ENCODE assay signal across 26 cellular contexts in the genomic region with DNA sequence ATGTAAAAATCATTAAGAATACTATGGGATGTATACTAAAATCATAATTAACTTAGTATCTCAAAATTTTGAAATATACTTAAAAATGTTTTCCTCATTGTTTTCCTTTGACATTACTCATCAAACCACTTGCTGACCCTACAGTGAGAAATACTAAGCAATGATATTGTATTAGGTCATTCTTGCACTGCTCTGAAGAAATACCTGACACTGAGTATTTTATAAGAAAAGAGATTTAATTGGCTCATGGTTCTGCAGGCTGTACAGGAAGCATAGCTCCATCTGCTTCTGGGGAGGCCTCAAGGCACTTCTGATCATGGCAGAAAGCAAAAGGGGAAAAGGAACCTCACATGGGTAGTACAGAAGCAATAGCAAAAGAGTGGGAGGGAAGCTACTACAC.
DNase-seq lines count a peak whose midpoint lies in the region; ATAC-seq, FAIRE-seq and TF ChIP-seq lines count a peak whose summit lies in the region.
"Had no signal": no experiment of that assay in that cellular context is flagged by ENCODE, and none has a peak within 500 bp of the region (broad histone marks: within the 10 kb centered on the region; RNA-seq: fewer than 3 reads in every experiment).

No MANE protein-coding gene starts in this region.

- H3K79me2 ChIP-seq in GM23338 (replicated peaks; ENCODE audit: insufficient read depth) = no peaks in the 10 kb centered on the region

- DNase-seq in ELR (ENCODE audit: low read depth) = peak; percentile 37
- DNase-seq in NCI-H524 (lab: John Stamatoyannopoulos, UW) = peak; percentile 74 to 77
- peak; percentile 34 for DNase-seq in brain microvascular endothelial cell
- peak; percentile 28 for DNase-seq in kidney epithelial cell (ENCODE audit: low read depth)
- DNase-seq in GM19239 (ENCODE audit: insufficient read length, low spot score) = no peak
- no peak for DNase-seq in T-helper 2 cell treated with Interferon-gamma antibody and Interleukin-4, amounts not matched to agents 5 μg/mL and 100 μg/mL, for 36 hours (ENCODE audit: low spot score)
- no peak for DNase-seq in GM23338 (ENCODE audit: low spot score)
- DNase-seq: activated CD4-positive, alpha-beta T cell treated with anti-CD3 and anti-CD28 coated beads, Interleukin-2, amount 10 ng/mL, durations not matched to agents 7 days and 5 days; activated CD8-positive, alpha-beta memory T cell treated with anti-CD3 and anti-CD28 coated beads, Interleukin-2, amount 50 U/mL, for 4 hours; body of pancreas; C1 segment of cervical spinal cord; Calu3; cortex of kidney; H7; immature natural killer cell; mucosa of descending colon; NCI-H1694 treated with DMSO at 0.1 percent for 48 hours; NCI-H2227 treated with DMSO at 0.1 percent for 48 hours; SJCRH30; stimulated activated CD4-positive, alpha-beta T cell treated with anti-CD3 and anti-CD28 coated beads, Interleukin-1b, Interleukin-23, amount 100 ng/mL, for 48 hours had no signal

- in situ Hi-C loops in brain microvascular endothelial cell (cut with HindIII; ENCODE audit: low pct_ligation_motif_present, low sequenced_read_pairs) = no loop called here

- peaks cover 25% of the 10 kb centered on the region for H3K9me3 Mint-ChIP-seq in T-helper 2 cell treated with Interferon-gamma antibody and Interleukin-4, amounts not matched to agents 5 μg/mL and 100 μg/mL, for 36 hours
- H3K9me3 Mint-ChIP-seq in GM23338 = no peaks in the 10 kb centered on the region; the same call in 2 of the 3 replicates

- H3K27me3 ChIP-seq in brain microvascular endothelial cell (replicated peaks) = no peaks in the 10 kb centered on the region
- H3K27me3 ChIP-seq in kidney epithelial cell (ENCODE audit: control insufficient read depth, insufficient read depth, low read length) = no peaks in the 10 kb centered on the region
- no peaks in the 10 kb centered on the region for H3K27me3 ChIP-seq in GM23338 (ENCODE audit: insufficient read depth)
- H3K27me3 ChIP-seq: body of pancreas, SJCRH30 had no signal

- no peak overlapping the region for H3K4me2 ChIP-seq in GM23338
- H3K4me2 ChIP-seq: KMS-11 had no signal

- H3K27ac Mint-ChIP-seq in T-helper 2 cell treated with Interferon-gamma antibody and Interleukin-4, amounts not matched to agents 5 μg/mL and 100 μg/mL, for 36 hours = no peak overlapping the region
- H3K27ac Mint-ChIP-seq in GM23338 = no peak overlapping the region
- H3K27ac Mint-ChIP-seq: activated CD4-positive, alpha-beta T cell treated with anti-CD3 and anti-CD28 coated beads, Interleukin-2, amount 10 ng/mL, durations not matched to agents 7 days and 5 days; activated naive CD8-positive, alpha-beta T cell; activated T-helper 17 cell treated with anti-CD3 and anti-CD28 coated beads, Interleukin-2, amount 50 U/mL, for 72 hours; immature natural killer cell had no signal

- FAIRE-seq in GM19239 (lab: Jason Lieb, UNC) = no peak
- FAIRE-seq: urothelium cell line had no signal

- H3K36me3 ChIP-seq in brain microvascular endothelial cell (replicated peaks) (no peaks in the 10 kb centered on the region), kidney epithelial cell (ENCODE audit: control insufficient read depth, insufficient read depth, low read length) (no peaks in the 10 kb centered on the region), GM23338 (ENCODE audit: insufficient read depth) (no peaks in the 10 kb centered on the region)
- H3K36me3 ChIP-seq: prostate gland, SJCRH30 had no signal

- no peaks in the 10 kb centered on the region for H3K4me1 ChIP-seq in GM23338 (ENCODE audit: insufficient read depth)
- H3K4me1 ChIP-seq: body of pancreas, prostate gland, SJCRH30 had no signal

- H4K20me1 ChIP-seq in GM23338 (replicated peaks; ENCODE audit: insufficient read depth) = no peaks in the 10 kb centered on the region

- no peak overlapping the region for H3K4me3 Mint-ChIP-seq in T-helper 2 cell treated with Interferon-gamma antibody and Interleukin-4, amounts not matched to agents 5 μg/mL and 100 μg/mL, for 36 hours
- H3K4me3 Mint-ChIP-seq in GM23338 = no peak overlapping the region
- H3K4me3 Mint-ChIP-seq: activated CD4-positive, alpha-beta T cell treated with anti-CD3 and anti-CD28 coated beads, Interleukin-2, amount 10 ng/mL, durations not matched to agents 7 days and 5 days; activated naive CD8-positive, alpha-beta T cell; activated T-helper 17 cell treated with anti-CD3 and anti-CD28 coated beads, Interleukin-2, amount 50 U/mL, for 72 hours; immature natural killer cell had no signal

- no peaks in the 10 kb centered on the region for H3K27me3 Mint-ChIP-seq in T-helper 2 cell treated with Interferon-gamma antibody and Interleukin-4, amounts not matched to agents 5 μg/mL and 100 μg/mL, for 36 hours (ENCODE audit: low read depth)
- peaks cover 2% of the 10 kb centered on the region for H3K27me3 Mint-ChIP-seq in GM23338 (ENCODE audit: insufficient read depth, low read depth, poor library complexity)
- H3K27me3 Mint-ChIP-seq: activated CD4-positive, alpha-beta T cell treated with anti-CD3 and anti-CD28 coated beads, Interleukin-2, amount 10 ng/mL, durations not matched to agents 7 days and 5 days; activated naive CD8-positive, alpha-beta T cell; activated T-helper 17 cell treated with anti-CD3 and anti-CD28 coated beads, Interleukin-2, amount 50 U/mL, for 72 hours had no signal

- H3K36me3 Mint-ChIP-seq in T-helper 2 cell treated with Interferon-gamma antibody and Interleukin-4, amounts not matched to agents 5 μg/mL and 100 μg/mL, for 36 hours (ENCODE audit: low read depth) = no peaks in the 10 kb centered on the region
- H3K36me3 Mint-ChIP-seq in GM23338 (ENCODE audit: low read depth) = no peaks in the 10 kb centered on the region
- H3K36me3 Mint-ChIP-seq: activated naive CD8-positive, alpha-beta T cell; immature natural killer cell had no signal

- H3K27ac ChIP-seq in brain microvascular endothelial cell = no peak overlapping the region
- H3K27ac ChIP-seq in GM23338 (ENCODE audit: low read depth) = no peak overlapping the region
- H3K27ac ChIP-seq: body of pancreas, KMS-11, prostate gland, SJCRH30 had no signal

- H2AFZ ChIP-seq in GM23338 = no peak overlapping the region

- ATAC-seq in HG03196 (IDR thresholded peaks at IDR 0.05; ENCODE audit: unreplicated experiment) (no peak), GM23338 (no peak)
- ATAC-seq: activated T-helper 17 cell treated with anti-CD3 and anti-CD28 coated beads, Interleukin-2, amount 50 U/mL, for 72 hours; body of pancreas; mucosa of descending colon had no signal

- H3F3A ChIP-seq in GM23338 (replicated peaks; ENCODE audit: low read depth) = no peaks in the 10 kb centered on the region

- no peaks in the 10 kb centered on the region for H3K4me1 Mint-ChIP-seq in T-helper 2 cell treated with Interferon-gamma antibody and Interleukin-4, amounts not matched to agents 5 μg/mL and 100 μg/mL, for 36 hours (ENCODE audit: low read depth)
- no peaks in the 10 kb centered on the region for H3K4me1 Mint-ChIP-seq in GM23338
- H3K4me1 Mint-ChIP-seq: activated CD4-positive, alpha-beta T cell treated with anti-CD3 and anti-CD28 coated beads, Interleukin-2, amount 10 ng/mL, durations not matched to agents 7 days and 5 days; activated T-helper 17 cell treated with anti-CD3 and anti-CD28 coated beads, Interleukin-2, amount 50 U/mL, for 72 hours; immature natural killer cell had no signal

- no peak for TF ChIP-seq CTCF in brain microvascular endothelial cell (IDR thresholded peaks at IDR 0.05; ENCODE audit: low read depth, low read length, missing control alignments)
- TF ChIP-seq CTCF in kidney epithelial cell (IDR thresholded peaks at IDR 0.05; ENCODE audit: insufficient read depth, low read length, poor library complexity, severe bottlenecking) = no peak
- no peak for TF ChIP-seq CTCF in GM23338 (conservative IDR thresholded peaks at IDR 0.05; ENCODE audit: low read depth in 2 of 2)

- no peaks in the 10 kb centered on the region; the same call in 1 of the 2 replicates for H3K9me2 ChIP-seq in GM23338 (ENCODE audit: insufficient read depth)

- H3K4me3 ChIP-seq in brain microvascular endothelial cell (ENCODE audit: low read depth, low read length) = no peak overlapping the region
- no peak overlapping the region for H3K4me3 ChIP-seq in kidney epithelial cell (ENCODE audit: low read depth, low read length)
- H3K4me3 ChIP-seq in GM23338 = no peak overlapping the region
- H3K4me3 ChIP-seq: body of pancreas, mucosa of descending colon, prostate gland, SJCRH30 had no signal

TF ChIP-seq in GM23338, 12 proteins besides CTCF, POLR2A, EP300 and RAD21:
- TF ChIP-seq ZNF114 (CRISPR knock-in tag; IDR thresholded peaks at IDR 0.05) (no peak), CREB1 (CRISPR knock-in tag; IDR thresholded peaks at IDR 0.05; ENCODE audit: low read depth) (no peak), NANOG (IDR thresholded peaks at IDR 0.05; ENCODE audit: borderline replicate concordance) (no peak), STAT1 (IDR thresholded peaks at IDR 0.05; ENCODE audit: unreplicated experiment) (no peak), EZH2 (IDR thresholded peaks at IDR 0.05; ENCODE audit: low read depth, unreplicated experiment) (no peak), EZH2phosphoT487 (IDR thresholded peaks at IDR 0.05; ENCODE audit: unreplicated experiment) (no peak), POLR2AphosphoS5 (IDR thresholded peaks at IDR 0.05; ENCODE audit: low read depth) (no peak), JUNB (IDR thresholded peaks at IDR 0.05; ENCODE audit: unreplicated experiment) (no peak)
- TF ChIP-seq, protein P1, sequence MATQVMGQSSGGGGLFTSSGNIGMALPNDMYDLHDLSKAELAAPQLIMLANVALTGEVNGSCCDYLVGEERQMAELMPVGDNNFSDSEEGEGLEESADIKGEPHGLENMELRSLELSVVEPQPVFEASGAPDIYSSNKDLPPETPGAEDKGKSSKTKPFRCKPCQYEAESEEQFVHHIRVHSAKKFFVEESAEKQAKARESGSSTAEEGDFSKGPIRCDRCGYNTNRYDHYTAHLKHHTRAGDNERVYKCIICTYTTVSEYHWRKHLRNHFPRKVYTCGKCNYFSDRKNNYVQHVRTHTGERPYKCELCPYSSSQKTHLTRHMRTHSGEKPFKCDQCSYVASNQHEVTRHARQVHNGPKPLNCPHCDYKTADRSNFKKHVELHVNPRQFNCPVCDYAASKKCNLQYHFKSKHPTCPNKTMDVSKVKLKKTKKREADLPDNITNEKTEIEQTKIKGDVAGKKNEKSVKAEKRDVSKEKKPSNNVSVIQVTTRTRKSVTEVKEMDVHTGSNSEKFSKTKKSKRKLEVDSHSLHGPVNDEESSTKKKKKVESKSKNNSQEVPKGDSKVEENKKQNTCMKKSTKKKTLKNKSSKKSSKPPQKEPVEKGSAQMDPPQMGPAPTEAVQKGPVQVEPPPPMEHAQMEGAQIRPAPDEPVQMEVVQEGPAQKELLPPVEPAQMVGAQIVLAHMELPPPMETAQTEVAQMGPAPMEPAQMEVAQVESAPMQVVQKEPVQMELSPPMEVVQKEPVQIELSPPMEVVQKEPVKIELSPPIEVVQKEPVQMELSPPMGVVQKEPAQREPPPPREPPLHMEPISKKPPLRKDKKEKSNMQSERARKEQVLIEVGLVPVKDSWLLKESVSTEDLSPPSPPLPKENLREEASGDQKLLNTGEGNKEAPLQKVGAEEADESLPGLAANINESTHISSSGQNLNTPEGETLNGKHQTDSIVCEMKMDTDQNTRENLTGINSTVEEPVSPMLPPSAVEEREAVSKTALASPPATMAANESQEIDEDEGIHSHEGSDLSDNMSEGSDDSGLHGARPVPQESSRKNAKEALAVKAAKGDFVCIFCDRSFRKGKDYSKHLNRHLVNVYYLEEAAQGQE (IDR thresholded peaks at IDR 0.05; ENCODE audit: unreplicated experiment) = no peak

Comparison
In these comparisons a context has a peak if more than half of its experiments do, and no peak if none do; other contexts are left out.
1. DNase-seq: peak in ELR (single experiment), NCI-H524 (2 of 2), brain microvascular endothelial cell (single experiment) and kidney epithelial cell (single experiment); none in GM19239 (single experiment), T-helper 2 cell treated with Interferon-gamma antibody and Interleukin-4, amounts not matched to agents 5 μg/mL and 100 μg/mL, for 36 hours (single experiment) and GM23338 (single experiment).